In genomic region chr4:7787067-7787466, GRCh38 we compare ENCODE assay signal across 20 cellular contexts.
"Had no signal": no experiment of that assay in that cellular context is flagged by ENCODE, and none has a peak within 500 bp of the region (broad histone marks: within the 10 kb centered on the region; RNA-seq: fewer than 3 reads in every experiment).

No MANE protein-coding gene starts in this region.

- H3K4me3 ChIP-seq: breast epithelium, pancreas, right lobe of liver, transverse colon, uterus had no signal

- H3K4me1 ChIP-seq: breast epithelium, pancreas, right lobe of liver had no signal

- DNase-seq: activated CD4-positive, alpha-beta T cell treated with anti-CD3 and anti-CD28 coated beads, Interleukin-2, amount 10 ng/mL, durations not matched to agents 24 days and 14 days; activated CD8-positive, alpha-beta T cell treated with anti-CD3 and anti-CD28 coated beads, Interleukin-2, amount 10 ng/mL, durations not matched to agents 7 days and 5 days; activated naive CD4-positive, alpha-beta T cell treated with Interleukin-2 at 50 U/mL for 16 hours; activated naive CD8-positive, alpha-beta T cell treated with anti-CD3 and anti-CD28 coated beads for 36 hours; activated T-cell treated with anti-CD3 and anti-CD28 coated beads, Interleukin-2, amount 50 U/mL, for 1 hour; cortex of kidney; immature natural killer cell; pancreas; small intestine; stimulated activated CD4-positive, alpha-beta T cell treated with anti-CD3 and anti-CD28 coated beads, Interleukin-15, amount 100 ng/mL, for 24 hours; SW 1271; T-helper 2 cell; transverse colon; uterus had no signal

- ATAC-seq: activated CD4-positive, CD25-positive, alpha-beta regulatory T cell treated with anti-CD3 and anti-CD28 coated beads, Interleukin-2, amount 50 U/mL, for 24 hours; activated CD8-positive, alpha-beta T cell treated with anti-CD3 and anti-CD28 coated beads, Interleukin-2, amount 10 ng/mL, durations not matched to agents 7 days and 5 days; left lobe of liver; pancreas had no signal

- H3K36me3 ChIP-seq: breast epithelium, pancreas, right lobe of liver, transverse colon, uterus had no signal

- H3K27ac Mint-ChIP-seq: activated CD4-positive, alpha-beta T cell treated with anti-CD3 and anti-CD28 coated beads, Interleukin-2, amount 10 ng/mL, durations not matched to agents 24 days and 14 days; activated CD8-positive, alpha-beta T cell treated with anti-CD3 and anti-CD28 coated beads, Interleukin-2, amount 10 ng/mL, durations not matched to agents 7 days and 5 days; activated naive CD8-positive, alpha-beta T cell treated with anti-CD3 and anti-CD28 coated beads for 36 hours; immature natural killer cell; natural killer cell treated with Interleukin-12 subunit alpha and Interleukin-12 subunit beta and Interleukin-15 and Interleukin-18, amount 100 ng/mL, for 72 hours; stimulated activated memory B cell treated with anti-CD40 and anti-IgM and Interleukin-4, amounts not matched to agents 10 μg/mL and 1 μg/mL and 100 μg/mL, for 72 hours had no signal

- H3K9me3 Mint-ChIP-seq: activated CD4-positive, alpha-beta T cell treated with anti-CD3 and anti-CD28 coated beads, Interleukin-2, amount 10 ng/mL, durations not matched to agents 24 days and 14 days; activated naive CD8-positive, alpha-beta T cell treated with anti-CD3 and anti-CD28 coated beads for 36 hours; immature natural killer cell; natural killer cell treated with Interleukin-12 subunit alpha and Interleukin-12 subunit beta and Interleukin-15 and Interleukin-18, amount 100 ng/mL, for 72 hours; stimulated activated memory B cell treated with anti-CD40 and anti-IgM and Interleukin-4, amounts not matched to agents 10 μg/mL and 1 μg/mL and 100 μg/mL, for 72 hours had no signal

- H3K27me3 ChIP-seq: breast epithelium, pancreas, right lobe of liver, transverse colon, uterus had no signal

- H3K27ac ChIP-seq: breast epithelium, pancreas, right lobe of liver, transverse colon, uterus had no signal

- H3K9me3 ChIP-seq: breast epithelium, pancreas, right lobe of liver, transverse colon, uterus had no signal

- H3K27me3 Mint-ChIP-seq: activated CD4-positive, alpha-beta T cell treated with anti-CD3 and anti-CD28 coated beads, Interleukin-2, amount 10 ng/mL, durations not matched to agents 24 days and 14 days; activated naive CD8-positive, alpha-beta T cell treated with anti-CD3 and anti-CD28 coated beads for 36 hours had no signal

- H3K4me3 Mint-ChIP-seq: activated CD4-positive, alpha-beta T cell treated with anti-CD3 and anti-CD28 coated beads, Interleukin-2, amount 10 ng/mL, durations not matched to agents 24 days and 14 days; activated CD8-positive, alpha-beta T cell treated with anti-CD3 and anti-CD28 coated beads, Interleukin-2, amount 10 ng/mL, durations not matched to agents 7 days and 5 days; activated naive CD8-positive, alpha-beta T cell treated with anti-CD3 and anti-CD28 coated beads for 36 hours; immature natural killer cell; natural killer cell treated with Interleukin-12 subunit alpha and Interleukin-12 subunit beta and Interleukin-15 and Interleukin-18, amount 100 ng/mL, for 72 hours; stimulated activated memory B cell treated with anti-CD40 and anti-IgM and Interleukin-4, amounts not matched to agents 10 μg/mL and 1 μg/mL and 100 μg/mL, for 72 hours had no signal

- H3K36me3 Mint-ChIP-seq: natural killer cell treated with Interleukin-12 subunit alpha and Interleukin-12 subunit beta and Interleukin-15 and Interleukin-18, amount 100 ng/mL, for 72 hours; stimulated activated memory B cell treated with anti-CD40 and anti-IgM and Interleukin-4, amounts not matched to agents 10 μg/mL and 1 μg/mL and 100 μg/mL, for 72 hours had no signal
